ENCODE assay signal across 13 cellular contexts in the genomic region with DNA sequence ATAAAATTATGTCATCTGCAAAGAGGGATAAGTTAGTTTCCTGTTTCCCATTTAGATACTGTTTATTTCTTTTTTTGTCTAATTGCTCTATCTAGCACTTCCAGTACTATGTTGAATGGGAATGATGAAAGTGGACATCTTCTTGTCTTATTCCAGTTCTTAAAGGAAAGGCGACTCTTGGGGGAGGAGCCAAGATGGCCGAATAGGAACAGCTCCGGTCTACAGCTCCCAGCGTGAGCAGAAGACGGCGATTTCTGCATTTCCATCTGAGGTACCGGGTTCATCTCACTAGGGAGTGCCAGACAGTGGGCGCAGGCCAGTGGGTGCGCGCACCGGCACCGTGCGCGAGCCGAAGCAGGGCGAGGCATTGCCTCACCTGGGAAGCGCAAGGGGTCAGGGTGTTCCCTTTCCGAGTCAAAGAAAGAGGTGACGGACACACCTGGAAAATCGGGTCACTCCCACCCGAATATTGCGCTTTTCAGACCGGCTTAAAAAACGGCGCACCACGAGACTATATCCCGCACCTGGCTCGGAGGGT. TPM values are rescaled to one million over a fixed set of nuclear protein-coding genes. Genes with fewer than 3 reads are reported as not detected.
DNase-seq lines count a peak whose midpoint lies in the region; ATAC-seq, FAIRE-seq and TF ChIP-seq lines count a peak whose summit lies in the region.
"Not testable (repeated sequence)": the region's sequence is repeated elsewhere in the genome, so short reads cannot be mapped to it uniquely, and the experiment has no call there.
"Had no signal": no experiment of that assay in that cellular context is flagged by ENCODE, and none has a peak within 500 bp of the region (broad histone marks: within the 10 kb centered on the region; RNA-seq: fewer than 3 reads in every experiment).

No MANE protein-coding gene starts in this region.

- not testable (repeated sequence) for ATAC-seq in A549

- H3K27ac Mint-ChIP-seq in activated CD4-positive, alpha-beta T cell treated with anti-CD3 and anti-CD28 coated beads, Interleukin-2, amount 10 ng/mL, durations not matched to agents 24 days and 14 days = not testable (repeated sequence)
- H3K27ac Mint-ChIP-seq in progenitor cell of endocrine pancreas = peak overlapping the region; percentile 41

- peaks cover 11% of the 10 kb centered on the region for H3K27me3 Mint-ChIP-seq in activated CD4-positive, alpha-beta T cell treated with anti-CD3 and anti-CD28 coated beads, Interleukin-2, amount 10 ng/mL, durations not matched to agents 24 days and 14 days
- H3K27me3 Mint-ChIP-seq in progenitor cell of endocrine pancreas = not testable (repeated sequence)

- peak overlapping the region; percentile 74 for H3K9ac ChIP-seq in ES-I3 (ENCODE audit: low read depth, low read length)
- not testable (repeated sequence) for H3K9ac ChIP-seq in NT2/D1 (ENCODE audit: insufficient read length, low read depth)

- not testable (repeated sequence) for FAIRE-seq in A549 (lab: Jason Lieb, UNC)

- H3K27ac ChIP-seq in A549 = not testable (repeated sequence)

- H3K4me3 Mint-ChIP-seq in activated CD4-positive, alpha-beta T cell treated with anti-CD3 and anti-CD28 coated beads, Interleukin-2, amount 10 ng/mL, durations not matched to agents 24 days and 14 days = not testable (repeated sequence)
- H3K4me3 Mint-ChIP-seq in progenitor cell of endocrine pancreas (ENCODE audit: low read depth) = peak overlapping the region; percentile 55

- TF ChIP-seq CTCF in A549 (IDR thresholded peaks at IDR 0.05); LNCaP clone FGC (IDR thresholded peaks at IDR 0.05; ENCODE audit: control insufficient read depth, extremely low read depth, insufficient read depth); fibroblast of villous mesenchyme (IDR thresholded peaks at IDR 0.05; ENCODE audit: insufficient read depth, low read depth, low read length); progenitor cell of endocrine pancreas (IDR thresholded peaks at IDR 0.05; ENCODE audit: unreplicated experiment): not testable (repeated sequence)

- not testable (repeated sequence) for TF ChIP-seq POLR2A in A549 (IDR thresholded peaks at IDR 0.05; ENCODE audit: low read length)

- intact Hi-C loops in activated CD4-positive, alpha-beta T cell treated with anti-CD3 and anti-CD28 coated beads, Interleukin-2, amount 10 ng/mL, durations not matched to agents 24 days and 14 days (cut with micrococcal nuclease) = not testable (repeated sequence)

- DNase-seq in A549 (ENCODE audit: low read depth in 1 of 2, low spot score in 1 of 2); LNCaP clone FGC (ENCODE audit: low read depth); NT2/D1 (ENCODE audit: low read depth, low spot score); fibroblast of villous mesenchyme (ENCODE audit: low read depth); progenitor cell of endocrine pancreas (ENCODE audit: low spot score, unreplicated experiment): not testable (repeated sequence)
- peak; percentile 7 for DNase-seq in NCI-H2227 treated with DMSO at 0.1 percent for 48 hours (lab: John Stamatoyannopoulos, UW)
- DNase-seq in activated CD4-positive, alpha-beta T cell treated with anti-CD3 and anti-CD28 coated beads, Interleukin-2, amount 10 ng/mL, durations not matched to agents 24 days and 14 days = peak; percentile 33

- CTCF ChIA-PET in A549 (lab: Yijun Ruan, JAX) = not testable (repeated sequence)

- H3K36me3 ChIP-seq in ES-I3 (ENCODE audit: insufficient read depth, low read length); NT2/D1 (ENCODE audit: insufficient read depth, insufficient read length, low read length): not testable (repeated sequence)

- not testable (repeated sequence) for H3K4me1 ChIP-seq in A549; ES-I3 (ENCODE audit: insufficient read depth, low read length); NT2/D1 (ENCODE audit: insufficient read depth, insufficient read length)

- H3K36me3 Mint-ChIP-seq in activated CD4-positive, alpha-beta T cell treated with anti-CD3 and anti-CD28 coated beads, Interleukin-2, amount 10 ng/mL, durations not matched to agents 24 days and 14 days (ENCODE audit: low read depth); progenitor cell of endocrine pancreas (ENCODE audit: insufficient read depth): not testable (repeated sequence)

- WGBS in A549 (ENCODE audit: missing lambda C conversion rate) = 69% methylated on average over 27 of the region's 28 CpGs

- H3K4me1 Mint-ChIP-seq in activated CD4-positive, alpha-beta T cell treated with anti-CD3 and anti-CD28 coated beads, Interleukin-2, amount 10 ng/mL, durations not matched to agents 24 days and 14 days; progenitor cell of endocrine pancreas (ENCODE audit: low read depth): not testable (repeated sequence)

- not testable (repeated sequence) for H3K9me3 Mint-ChIP-seq in activated CD4-positive, alpha-beta T cell treated with anti-CD3 and anti-CD28 coated beads, Interleukin-2, amount 10 ng/mL, durations not matched to agents 24 days and 14 days; progenitor cell of endocrine pancreas (ENCODE audit: low read depth)

- TF ChIP-seq RAD21 in A549 (conservative IDR thresholded peaks at IDR 0.05 in 1 of 2, IDR thresholded peaks at IDR 0.05 in 1 of 2) = not testable (repeated sequence)

- H3K27me3 ChIP-seq in NT2/D1 (ENCODE audit: insufficient read depth, insufficient read length) = not testable (repeated sequence)

- H3K4me2 ChIP-seq in A549 = peak overlapping the region; percentile 33; the same call in 1 of the 3 replicates

- not testable (repeated sequence) for H3K9me3 ChIP-seq in A549; ES-I3 (ENCODE audit: control insufficient read depth, insufficient read depth, low read length)
- H3K9me3 ChIP-seq in NT2/D1 (ENCODE audit: insufficient read depth, low read length) = peaks cover 13% of the 10 kb centered on the region

- POLR2A ChIA-PET in A549 (lab: Yijun Ruan, JAX) = not testable (repeated sequence)

- not testable (repeated sequence) for TF ChIP-seq EP300 in A549 (IDR thresholded peaks at IDR 0.05)

- H3K4me3 ChIP-seq in A549 = not testable (repeated sequence)
- H3K4me3 ChIP-seq in LNCaP clone FGC (ENCODE audit: low read depth, low read length) (peak overlapping the region; percentile 42), NT2/D1 (ENCODE audit: insufficient read length, low read depth) (peak overlapping the region; percentile 45), fibroblast of villous mesenchyme (ENCODE audit: low read depth, low read length) (peak overlapping the region; percentile 38)

RNA-seq across cellular contexts. Expression of gene DEFB126, which starts 12.5 kb away (rescaled TPM):
- polyA plus RNA-seq in A549 (2011; rRNA removed) (not detected in 2 replicates), A549 (2017; fragmentation: RNase III; extraction: RNeasy Plus Mini Kit Qiagen cat#74134 plus additional on column Dnase treatment) (not detected in 3 replicates)
- polyA plus RNA-seq in A549 (2012; cell fraction: cytosol; rRNA removed) = not detected in 2 replicates
- polyA plus RNA-seq in A549 (2012; cell fraction: nucleus; rRNA removed) = not detected in 2 replicates
- polyA minus RNA-seq in A549 (2011; rRNA and poly(A)+ RNA removed) = not detected in 2 replicates
- total RNA-seq in activated CD4-positive, alpha-beta T cell treated with anti-CD3 and anti-CD28 coated beads, Interleukin-2, amount 10 ng/mL, durations not matched to agents 24 days and 14 days = not detected in 2 replicates
- total RNA-seq in fibroblast of villous mesenchyme (not detected in 2 replicates), progenitor cell of endocrine pancreas (not detected in 2 replicates)
- total RNA-seq: A172; CD4-positive, alpha-beta T cell; H4; Right ventricle myocardium inferior; SJCRH30 had no signal

RNA-seq across cellular contexts. Expression of gene DEFB127, which starts 27.4 kb away (rescaled TPM):
- polyA plus RNA-seq in A549 (2011; rRNA removed) (not detected in 2 replicates), A549 (2017; fragmentation: RNase III; extraction: RNeasy Plus Mini Kit Qiagen cat#74134 plus additional on column Dnase treatment) (not detected in 3 replicates)
- not detected in 2 replicates for polyA plus RNA-seq in A549 (2012; cell fraction: cytosol; rRNA removed)
- polyA plus RNA-seq in A549 (2012; cell fraction: nucleus; rRNA removed) = not detected in 2 replicates
- polyA minus RNA-seq in A549 (2011; rRNA and poly(A)+ RNA removed) = not detected in 2 replicates
- not detected in 2 replicates for total RNA-seq in activated CD4-positive, alpha-beta T cell treated with anti-CD3 and anti-CD28 coated beads, Interleukin-2, amount 10 ng/mL, durations not matched to agents 24 days and 14 days
- total RNA-seq in fibroblast of villous mesenchyme (not detected in 2 replicates), progenitor cell of endocrine pancreas (not detected in 2 replicates)
- total RNA-seq: A172; CD4-positive, alpha-beta T cell; H4; Right ventricle myocardium inferior; SJCRH30 had no signal

RNA-seq across cellular contexts. Expression of gene DEFB125, which starts 42.4 kb away (rescaled TPM):
- polyA plus RNA-seq in A549 (2011; rRNA removed) (not detected in 2 replicates), A549 (2017; fragmentation: RNase III; extraction: RNeasy Plus Mini Kit Qiagen cat#74134 plus additional on column Dnase treatment) (not detected in 3 replicates)
- polyA plus RNA-seq in A549 (2012; cell fraction: cytosol; rRNA removed) = not detected in 2 replicates
- polyA plus RNA-seq in A549 (2012; cell fraction: nucleus; rRNA removed) = not detected in 2 replicates
- not detected in 2 replicates for polyA minus RNA-seq in A549 (2011; rRNA and poly(A)+ RNA removed)
- not detected in 2 replicates for total RNA-seq in activated CD4-positive, alpha-beta T cell treated with anti-CD3 and anti-CD28 coated beads, Interleukin-2, amount 10 ng/mL, durations not matched to agents 24 days and 14 days
- total RNA-seq in fibroblast of villous mesenchyme (not detected in 2 replicates), progenitor cell of endocrine pancreas (not detected in 2 replicates)
- total RNA-seq: A172; CD4-positive, alpha-beta T cell; H4; Right ventricle myocardium inferior; SJCRH30 had no signal

RNA-seq across cellular contexts. Expression of gene DEFB128, which starts 59.7 kb away (rescaled TPM):
- not detected in 2 replicates for polyA plus RNA-seq in A549 (2011; rRNA removed)
- not detected in 2 replicates for polyA plus RNA-seq in A549 (2012; cell fraction: cytosol; rRNA removed)
- not detected in 2 replicates for polyA plus RNA-seq in A549 (2012; cell fraction: nucleus; rRNA removed)
- not detected in 3 replicates for polyA plus RNA-seq in A549 (2017; fragmentation: RNase III; extraction: RNeasy Plus Mini Kit Qiagen cat#74134 plus additional on column Dnase treatment)
- not detected in 2 replicates for polyA minus RNA-seq in A549 (2011; rRNA and poly(A)+ RNA removed)
- total RNA-seq in activated CD4-positive, alpha-beta T cell treated with anti-CD3 and anti-CD28 coated beads, Interleukin-2, amount 10 ng/mL, durations not matched to agents 24 days and 14 days = not detected in 2 replicates
- not detected in 2 replicates for total RNA-seq in fibroblast of villous mesenchyme
- not detected in 2 replicates for total RNA-seq in progenitor cell of endocrine pancreas
- total RNA-seq: A172; CD4-positive, alpha-beta T cell; H4; Right ventricle myocardium inferior; SJCRH30 had no signal
